ENCODE assay signal across 8 cellular contexts in the genomic region with DNA sequence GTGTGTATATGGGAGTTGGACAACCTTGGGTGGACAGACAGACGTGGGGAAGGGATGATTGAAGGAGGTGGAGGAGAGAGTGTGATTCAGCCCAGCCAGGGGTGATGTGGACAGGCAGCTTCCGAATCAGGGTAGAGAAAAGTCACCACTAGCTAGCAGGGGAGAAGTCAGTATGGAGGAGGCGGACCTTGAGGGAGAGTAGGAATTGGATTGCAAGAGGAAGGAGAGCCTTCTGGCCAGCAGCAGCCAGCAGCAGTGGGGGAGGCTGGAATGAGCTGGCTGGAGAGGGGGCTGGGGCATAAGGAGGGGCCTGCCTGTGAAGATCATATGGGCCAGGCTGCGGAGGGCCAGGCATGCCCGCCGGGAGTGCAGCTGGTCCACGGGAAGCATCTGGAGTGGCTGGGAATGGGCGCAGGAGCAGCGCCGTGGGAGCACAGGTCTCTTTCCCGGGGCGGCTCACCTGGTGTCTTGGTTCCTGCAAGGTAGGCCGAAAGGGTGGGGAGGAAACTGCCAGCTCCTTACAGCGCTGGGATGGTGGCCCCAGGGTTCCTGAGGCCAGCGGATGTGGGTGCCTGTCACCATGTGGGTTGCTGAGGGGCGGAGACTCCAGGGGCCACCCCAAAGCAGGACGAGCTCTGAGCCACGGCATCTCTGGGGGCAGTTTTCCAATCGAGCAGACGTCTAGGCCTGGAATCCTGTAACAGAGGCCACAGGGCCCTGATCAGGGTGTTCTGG.
DNase-seq lines count a peak whose midpoint lies in the region; ATAC-seq and TF ChIP-seq lines count a peak whose summit lies in the region.

No MANE protein-coding gene starts in this region.

- no TSS peak for BruUV-seq in A673 (replicated peaks; lab: Mats Ljungman, UMichigan)

- no peak for DNase-seq in A673 (ENCODE audit: low spot score)
- DNase-seq in NT2/D1 (ENCODE audit: low read depth, low spot score) = no peak
- peak; percentile 93 for DNase-seq in left kidney (ENCODE audit: low read depth, low spot score)
- peak; percentile 69 to 70 for DNase-seq in stimulated activated CD8-positive, alpha-beta memory T cell treated with anti-CD3 and anti-CD28 coated beads, Interleukin-2, amount 100 ng/mL, for 48 hours (ENCODE audit: low read depth in 2 of 2)
- DNase-seq in NOMO-1 treated with dmso at 0.1 percent for 144 hours (lab: John Stamatoyannopoulos, UW; ENCODE audit: unreplicated experiment) = no peak
- DNase-seq in Kasumi-1 (lab: John Stamatoyannopoulos, UW) = no peak

- CTCF ChIA-PET in A673 (lab: Charles Lee) = interaction anchor here (0.6 kb wide), 1 partner anchor 13 kb away, joined by 3 read pairs; no protein-coding TSS in a partner anchor

- intact Hi-C loops in A673 (cut with micrococcal nuclease; ENCODE audit: unreplicated experiment) = no loop called here

- H3K9me3 ChIP-seq in A673 (ENCODE audit: low read depth, low read length, poor library complexity, severe bottlenecking) (no peaks in the 10 kb centered on the region), NT2/D1 (ENCODE audit: insufficient read depth, low read length) (no peaks in the 10 kb centered on the region)

- H3K9me3 Mint-ChIP-seq in activated naive CD8-positive, alpha-beta T cell (ENCODE audit: low read depth) = no peaks in the 10 kb centered on the region

- no peaks in the 10 kb centered on the region for H3K36me3 Mint-ChIP-seq in activated naive CD8-positive, alpha-beta T cell

- H3K4me1 ChIP-seq in A673 (ENCODE audit: insufficient read depth, low read length, poor library complexity, severe bottlenecking) (peaks cover 56% of the 10 kb centered on the region), NT2/D1 (ENCODE audit: insufficient read depth, insufficient read length) (peaks cover 67% of the 10 kb centered on the region)

- no peak for TF ChIP-seq CTCF in A673 (conservative IDR thresholded peaks at IDR 0.05; ENCODE audit: low read depth, low read length)

- H3K4me3 Mint-ChIP-seq in activated naive CD8-positive, alpha-beta T cell = peak overlapping the region; percentile 96

- H3K27me3 ChIP-seq in A673 (replicated peaks; ENCODE audit: insufficient read depth, low read depth, low read length, poor library complexity) = no peaks in the 10 kb centered on the region
- no peaks in the 10 kb centered on the region for H3K27me3 ChIP-seq in NT2/D1 (ENCODE audit: insufficient read depth, insufficient read length)

- no peaks in the 10 kb centered on the region for H3K27me3 Mint-ChIP-seq in activated naive CD8-positive, alpha-beta T cell

- no peak for ATAC-seq in HG03045 (IDR thresholded peaks at IDR 0.05; ENCODE audit: unreplicated experiment)

- H3K27ac Mint-ChIP-seq in activated naive CD8-positive, alpha-beta T cell = peak overlapping the region; percentile 92

- H3K27ac ChIP-seq in A673 (ENCODE audit: low read depth, low read length, poor library complexity, severe bottlenecking) = peak overlapping the region; percentile 55

- no peaks in the 10 kb centered on the region for H3K36me3 ChIP-seq in A673 (ENCODE audit: insufficient read depth, low read length, poor library complexity, severe bottlenecking)
- H3K36me3 ChIP-seq in NT2/D1 (ENCODE audit: insufficient read depth, insufficient read length, low read length) = peaks cover 15% of the 10 kb centered on the region

- H3K9ac ChIP-seq in NT2/D1 (ENCODE audit: insufficient read length, low read depth) = peak overlapping the region; percentile 96

- H3K4me1 Mint-ChIP-seq in activated naive CD8-positive, alpha-beta T cell (ENCODE audit: low read depth) = peaks cover 80% of the 10 kb centered on the region

- POLR2A ChIA-PET in A673 (lab: Charles Lee; ENCODE audit: low non-redundant PET) = no interaction called here

- H3K4me3 ChIP-seq in A673 (ENCODE audit: low read depth, low read length, poor library complexity, severe bottlenecking) (no peak overlapping the region), NT2/D1 (ENCODE audit: insufficient read length, low read depth) (no peak overlapping the region)

Comparison
In these comparisons a context has a peak if more than half of its experiments do, and no peak if none do; other contexts are left out.
1. DNase-seq: peak in left kidney (single experiment) and stimulated activated CD8-positive, alpha-beta memory T cell treated with anti-CD3 and anti-CD28 coated beads, Interleukin-2, amount 100 ng/mL, for 48 hours (2 of 2); none in A673 (single experiment), NT2/D1 (single experiment), NOMO-1 treated with dmso at 0.1 percent for 144 hours (single experiment) and Kasumi-1 (0 of 2).